In the genomic region with DNA sequence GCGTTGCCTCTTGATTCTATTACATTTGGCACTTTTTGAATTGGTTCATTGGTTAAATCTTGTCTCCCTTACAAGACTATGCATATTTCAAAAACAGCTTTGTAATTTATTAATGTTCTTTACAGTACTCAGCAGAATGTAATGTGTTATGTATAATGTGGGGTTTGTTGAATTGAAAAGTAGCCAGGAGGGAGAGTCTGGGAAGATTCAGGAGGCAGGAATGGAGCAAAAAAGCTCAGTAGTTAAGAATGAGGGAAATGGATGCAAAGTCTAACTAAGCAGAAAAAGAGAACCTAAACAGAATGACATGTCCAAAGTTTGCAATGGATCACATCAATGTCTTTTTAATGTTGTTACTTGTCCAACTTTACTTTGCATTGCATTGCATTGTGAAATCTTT, we compare ENCODE assay signal across 26 cellular contexts.
"Had no signal": no experiment of that assay in that cellular context is flagged by ENCODE, and none has a peak within 500 bp of the region (broad histone marks: within the 10 kb centered on the region; RNA-seq: fewer than 3 reads in every experiment).

No MANE protein-coding gene starts in this region.

- H3K4me3 Mint-ChIP-seq: dendritic cell treated with granulocyte-macrophage colony-stimulating factor and Interleukin-4, amounts not matched to agents 40 ng/mL and 50 ng/mL, for 4 days; endodermal cell; memory B cell; natural killer cell; neural crest cell; stimulated activated naive CD8-positive, alpha-beta T cell treated with anti-CD3 and anti-CD28 coated beads, Interleukin-15, amount 100 ng/mL, for 72 hours had no signal

- H3K36me3 Mint-ChIP-seq: memory B cell, natural killer cell had no signal

- H3K27ac ChIP-seq: colonic mucosa, esophagus squamous epithelium, parathyroid adenoma, prostate gland, right atrium auricular region, suprapubic skin, transverse colon, upper lobe of right lung, uterus had no signal

- H3K4me1 Mint-ChIP-seq: endodermal cell; memory B cell; natural killer cell; neural crest cell; stimulated activated naive CD8-positive, alpha-beta T cell treated with anti-CD3 and anti-CD28 coated beads, Interleukin-15, amount 100 ng/mL, for 72 hours had no signal

- H3K4me1 ChIP-seq: esophagus squamous epithelium, parathyroid adenoma, prostate gland, right atrium auricular region, upper lobe of right lung, uterus had no signal

- H3K27me3 ChIP-seq: colonic mucosa, esophagus squamous epithelium, right atrium auricular region, suprapubic skin, transverse colon, upper lobe of right lung, uterus had no signal

- H3K27ac Mint-ChIP-seq: dendritic cell treated with granulocyte-macrophage colony-stimulating factor and Interleukin-4, amounts not matched to agents 40 ng/mL and 50 ng/mL, for 4 days; endodermal cell; memory B cell; natural killer cell had no signal

- H3K4me3 ChIP-seq: colonic mucosa, esophagus squamous epithelium, lung, prostate gland, right atrium auricular region, smooth muscle cell, suprapubic skin, transverse colon, upper lobe of right lung, uterus had no signal

- H3K9ac ChIP-seq: parathyroid adenoma had no signal

- H3K36me3 ChIP-seq: colonic mucosa, esophagus squamous epithelium, prostate gland, right atrium auricular region, suprapubic skin, transverse colon, upper lobe of right lung, uterus had no signal

- H3K9me3 ChIP-seq: colonic mucosa, esophagus squamous epithelium, prostate gland, right atrium auricular region, suprapubic skin, transverse colon, upper lobe of right lung, uterus had no signal

- H3K27me3 Mint-ChIP-seq: dendritic cell treated with granulocyte-macrophage colony-stimulating factor and Interleukin-4, amounts not matched to agents 40 ng/mL and 50 ng/mL, for 4 days had no signal

- ATAC-seq: natural killer cell; sciatic nerve; stimulated activated naive CD8-positive, alpha-beta T cell treated with anti-CD3 and anti-CD28 coated beads, Interleukin-15, amount 100 ng/mL, for 72 hours; upper lobe of right lung had no signal

- H3K9me3 Mint-ChIP-seq: endodermal cell; memory B cell; natural killer cell; neural crest cell; stimulated activated naive CD8-positive, alpha-beta T cell treated with anti-CD3 and anti-CD28 coated beads, Interleukin-15, amount 100 ng/mL, for 72 hours had no signal

- DNase-seq: colonic mucosa; effector CD8-positive, alpha-beta T cell; endodermal cell; esophagus squamous epithelium; foreskin melanocyte; glutamatergic neuron; natural killer cell; stimulated activated CD4-positive, alpha-beta T cell treated with anti-CD3 and anti-CD28 coated beads, Interleukin-12 subunit alpha, Interleukin-12 subunit beta, amount 100 ng/mL, for 4 hours; stimulated activated CD4-positive, alpha-beta T cell treated with anti-CD3 and anti-CD28 coated beads, Interleukin-1b, Interleukin-23, amount 100 ng/mL, for 48 hours; stimulated activated CD4-positive, alpha-beta T cell treated with anti-CD3 and anti-CD28 coated beads, Interleukin-4, amount 100 ng/mL, for 1 hour; stimulated activated CD8-positive, alpha-beta memory T cell treated with anti-CD3 and anti-CD28 coated beads, Interleukin-4, amount 100 ng/mL, for 48 hours; stimulated activated naive CD4-positive, alpha-beta T cell; stimulated activated naive CD8-positive, alpha-beta T cell treated with anti-CD3 and anti-CD28 coated beads, Interleukin-15, amount 100 ng/mL, for 72 hours; transverse colon; upper lobe of right lung; uterus had no signal

- H3K79me2 ChIP-seq: parathyroid adenoma had no signal

- H3K4me2 ChIP-seq: smooth muscle cell had no signal

- H2AFZ ChIP-seq: parathyroid adenoma had no signal
